Comparison of ENCODE assay signal across 15 cellular contexts in the genomic region with DNA sequence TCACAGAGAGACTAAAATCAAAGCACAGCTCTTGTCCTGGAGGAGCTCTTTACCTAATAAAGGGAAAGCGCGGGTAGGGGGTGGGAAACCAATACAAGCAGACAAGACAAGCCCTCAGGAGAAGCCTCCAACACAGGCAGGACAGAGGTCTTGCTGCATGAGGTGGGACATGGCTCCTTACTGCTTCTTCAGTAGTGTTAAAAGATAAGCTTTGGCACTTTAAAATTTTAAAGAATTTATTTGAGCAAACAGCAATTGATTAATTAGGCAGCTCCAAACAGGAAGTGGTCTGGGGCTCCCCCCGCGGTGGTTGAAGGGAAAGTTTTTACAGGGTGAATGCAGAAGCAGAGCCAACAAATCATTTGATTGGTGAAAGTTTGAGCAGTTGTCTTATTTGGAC. TPM values are rescaled to one million over a fixed set of nuclear protein-coding genes. Genes with fewer than 3 reads are reported as not detected.
DNase-seq lines count a peak whose midpoint lies in the region; ATAC-seq, FAIRE-seq and TF ChIP-seq lines count a peak whose summit lies in the region.
"Had no signal": no experiment of that assay in that cellular context is flagged by ENCODE, and none has a peak within 500 bp of the region (broad histone marks: within the 10 kb centered on the region; RNA-seq: fewer than 3 reads in every experiment).

No MANE protein-coding gene starts in this region.

- TF ChIP-seq CTCF in GM12878 (IDR thresholded peaks at IDR 0.05 in 2 of 3, conservative IDR thresholded peaks at IDR 0.05 in 1 of 3; ENCODE audit: control insufficient read depth in 2 of 3, extremely low read depth in 1 of 3, insufficient read depth in 1 of 3, low read depth in 3 of 3, low read length in 3 of 3) = 0 out of 6 replicates have a peak, but pooled peaks of 2 of the 3 experiments have one; percentile 3 to 21
- no peak for TF ChIP-seq CTCF in osteoblast (IDR thresholded peaks at IDR 0.05; ENCODE audit: extremely low read depth, low read depth, low read length)

- no peaks in the 10 kb centered on the region for H3K36me3 ChIP-seq in GM12878 (ENCODE audit: control insufficient read depth in 2 of 2, insufficient read depth in 2 of 2, low read length in 1 of 2)
- no peaks in the 10 kb centered on the region for H3K36me3 ChIP-seq in osteoblast (ENCODE audit: insufficient read depth, low read length)

- intact Hi-C loops in GM12878 (cut with micrococcal nuclease; ENCODE audit: unreplicated experiment) = loop anchor here (2.0 kb wide), 1 partner anchor 27 kb away; no protein-coding TSS in a partner anchor

- H3K27me3 ChIP-seq in GM12878 (replicated peaks in 1 of 2; ENCODE audit: control insufficient read depth in 2 of 2, insufficient read depth in 2 of 2, low read length in 1 of 2) = no peaks in the 10 kb centered on the region
- no peaks in the 10 kb centered on the region for H3K27me3 ChIP-seq in osteoblast (ENCODE audit: insufficient read depth, low read length)

- no TSS peak for BruUV-seq in GM12878 (replicated peaks; lab: Mats Ljungman, UMichigan)

- WGBS in GM12878 (ENCODE audit: insufficient coverage, insufficient replicate concordance, low lambda C conversion rate, missing lambda C conversion rate) = 50% methylated on average over 4 of the region's 4 CpGs

- no peak for TF ChIP-seq EP300 in GM12878 (IDR thresholded peaks at IDR 0.05; ENCODE audit: borderline replicate concordance in 1 of 2, control insufficient read depth in 1 of 2, low read depth in 2 of 2, low read length in 2 of 2)

- RAD21 ChIA-PET in GM12878 (lab: Charles Lee; ENCODE audit: unreplicated experiment) = interaction anchor here (0.6 to 2.7 kb wide), 10 partner anchors 9 to 559 kb away, joined by 3 to 12 read pairs (median 3); partner anchors contain the start of gene POLR1F

- H4K20me1 ChIP-seq in GM12878 (ENCODE audit: control insufficient read depth, insufficient read depth) (no peaks in the 10 kb centered on the region), osteoblast (ENCODE audit: insufficient read depth, low read length) (no peaks in the 10 kb centered on the region)

- no peak overlapping the region; the same call in 1 of the 2 replicates for H2AFZ ChIP-seq in GM12878 (ENCODE audit: control insufficient read depth, low read depth, low read length)
- H2AFZ ChIP-seq in osteoblast (ENCODE audit: low read length) = no peak overlapping the region

- POLR2A ChIA-PET in GM12878 (lab: Charles Lee) = interaction anchor here (0.8 to 1.5 kb wide), 6 partner anchors 9 to 48 kb away, joined by 3 to 5 read pairs (median 3); no protein-coding TSS in a partner anchor

- peaks cover 17% of the 10 kb centered on the region for H3K4me1 ChIP-seq in GM12878 (ENCODE audit: control insufficient read depth, insufficient read depth, low read length)
- H3K4me1 ChIP-seq in osteoblast (ENCODE audit: insufficient read depth, low read length) = peaks cover 9% of the 10 kb centered on the region

- CTCF ChIA-PET in GM12878 (lab: Yijun Ruan, JAX) = interaction anchor here (1.1 to 1.8 kb wide), 6 partner anchors 9 to 38 kb away, joined by 3 to 6 read pairs (median 4); no protein-coding TSS in a partner anchor

- H3K4me2 ChIP-seq in GM12878 (ENCODE audit: control insufficient read depth, insufficient read depth) (no peak overlapping the region), osteoblast (ENCODE audit: insufficient read depth, low read length) (no peak overlapping the region)

- no peak for FAIRE-seq in GM12878 (lab: Jason Lieb, UNC)
- FAIRE-seq: A204.1, urothelium cell line had no signal

- peak; percentile 13 for DNase-seq in NK-92 treated with Interleukin-12 subunit alpha and Interleukin-12 subunit beta, amount 100 ng/mL, for 24 hours (lab: John Stamatoyannopoulos, UW)
- no peak for DNase-seq in NK-92 (lab: John Stamatoyannopoulos, UW; ENCODE audit: unreplicated experiment)
- DNase-seq in GM12878 (ENCODE audit: low read depth, low spot score) = no peak
- peak; percentile 6 for DNase-seq in osteoblast (ENCODE audit: insufficient read length, low spot score, missing footprints)
- DNase-seq in stimulated activated naive CD8-positive, alpha-beta T cell treated with anti-CD3 and anti-CD28 coated beads, Interleukin-15, Interleukin-2, amounts not matched to agents 100 U/mL and 50 U/mL, for 24 hours = no peak
- DNase-seq in cerebellum (ENCODE audit: low spot score) = no peak
- DNase-seq: activated CD4-positive, alpha-beta T cell treated with anti-CD3 and anti-CD28 coated beads, Interleukin-2, amount 50 U/mL, for 1 hour; occipital lobe; PC-3 had no signal

- H3K9me3 ChIP-seq in GM12878 (replicated peaks; ENCODE audit: control insufficient read depth, insufficient read depth, low read length) (peaks cover 11% of the 10 kb centered on the region; the same call in 2 of the 3 replicates), osteoblast (ENCODE audit: low read depth, low read length) (no peaks in the 10 kb centered on the region)

- H3K27ac ChIP-seq in GM12878 (ENCODE audit: control insufficient read depth, insufficient read depth) (no peak overlapping the region), osteoblast (ENCODE audit: low read depth, low read length) (no peak overlapping the region)

- peak; percentile 52 for ATAC-seq in HG03432 (IDR thresholded peaks at IDR 0.05; ENCODE audit: unreplicated experiment)
- ATAC-seq in GM12878 = peak; percentile 74
- no peak for ATAC-seq in stimulated activated naive CD8-positive, alpha-beta T cell treated with anti-CD3 and anti-CD28 coated beads, Interleukin-15, Interleukin-2, amounts not matched to agents 100 U/mL and 50 U/mL, for 24 hours
- no peak for ATAC-seq in HG03460 (IDR thresholded peaks at IDR 0.05; ENCODE audit: unreplicated experiment)
- ATAC-seq: effector memory CD8-positive, alpha-beta T cell; PC-3 had no signal

- H3K9ac ChIP-seq in GM12878 (ENCODE audit: control insufficient read depth, insufficient read depth, low read length) = no peak overlapping the region

- in situ Hi-C loops in GM12878 (cut with MboI) = no loop called here

- TF ChIP-seq POLR2A in GM12878 (IDR thresholded peaks at IDR 0.05; ENCODE audit: low read depth, low read length) = no peak

- no peak for TF ChIP-seq RAD21 in GM12878 (IDR thresholded peaks at IDR 0.05; ENCODE audit: insufficient read depth, low read depth, low read length)

- H3K4me3 ChIP-seq in GM12878 (no peak overlapping the region), osteoblast (ENCODE audit: insufficient read depth, low read length) (no peak overlapping the region)

- SMC1A ChIA-PET in GM12878 (lab: Charles Lee; ENCODE audit: uncharacterized antibody, unreplicated experiment) = interaction anchor here (0.6 to 3.6 kb wide), 19 partner anchors 9 to 248 kb away, joined by 3 to 21 read pairs (median 3); no protein-coding TSS in a partner anchor

- H3K79me2 ChIP-seq in GM12878 (ENCODE audit: control insufficient read depth, insufficient read depth, low read length) = no peaks in the 10 kb centered on the region
- no peaks in the 10 kb centered on the region for H3K79me2 ChIP-seq in osteoblast (ENCODE audit: insufficient read depth, low read length)

TF ChIP-seq in GM12878, 131 proteins besides CTCF, POLR2A, EP300 and RAD21 (continues in another document):
- TF ChIP-seq NFIC (IDR thresholded peaks at IDR 0.05; ENCODE audit: low read depth, low read length) (no peak), SP1 (IDR thresholded peaks at IDR 0.05; ENCODE audit: low read depth, low read length) (no peak), E2F8 (IDR thresholded peaks at IDR 0.05; ENCODE audit: low read depth, partially characterized antibody) (no peak), BMI1 (IDR thresholded peaks at IDR 0.05; ENCODE audit: borderline replicate concordance) (no peak), SMAD5 (IDR thresholded peaks at IDR 0.05; ENCODE audit: low read depth) (no peak), ETV6 (conservative IDR thresholded peaks at IDR 0.05 in 1 of 2, IDR thresholded peaks at IDR 0.05 in 1 of 2; ENCODE audit: borderline replicate concordance in 1 of 2, low read depth in 1 of 2) (0 out of 4 replicates have a peak, but pooled peaks of 1 of the 2 experiments have one; percentile 18)

RNA-seq across cellular contexts. Expression of gene MACC1, which starts 50.3 kb away (rescaled TPM):
- total RNA-seq in GM12878 (2013; cell fraction: nucleolus; rRNA removed) = 593 and 645 TPM in 2 replicates
- total RNA-seq in GM12878 (2014; rRNA removed) = 23.7 and 31.0 TPM in 2 replicates
- total RNA-seq in GM12878 (2014; rRNA removed; fragmentation: Illumina TruSeq; extraction: Trizol) = 47.7 and 47.8 TPM in 2 replicates
- 26.6 and 27.6 TPM in 2 replicates for total RNA-seq in GM12878 (2021)
- 2.0 TPM for polyA plus RNA-seq in GM12878 (2011; ENCODE audit: low read depth)
- 61.1 and 99.6 TPM in 2 replicates for polyA plus RNA-seq in GM12878 (2011; rRNA removed)
- 20.5 and 20.6 TPM in 2 replicates for polyA plus RNA-seq in GM12878 (2011; cell fraction: cytosol; rRNA removed)
- 47.9 and 49.9 TPM in 2 replicates for polyA plus RNA-seq in GM12878 (2011; cell fraction: nucleus; rRNA removed)
- polyA plus RNA-seq in GM12878 (2012) = 2.8 and 4.0 TPM in 2 replicates
- polyA plus RNA-seq in GM12878 (2014; fragmentation: Illumina TruSeq; extraction: Trizol) = 14.4 and 16.0 TPM in 2 replicates
- polyA plus RNA-seq in GM12878 (2014; fragmentation: Nextera tagmentation; extraction: Ambion mirVana) = 10 to 100 TPM in 1 of 2 experiments, 1 to 10 TPM in 1; 6.0 to 10.9 TPM
- polyA plus RNA-seq in GM12878 (2014; rRNA removed) = 6.5 and 8.0 TPM in 2 replicates
- polyA plus RNA-seq in GM12878 (2016; fragmentation: Nextera tagmentation; extraction: Ambion mirVana) = 10 to 100 TPM in 1 of 2 experiments, 1 to 10 TPM in 1; 9.0 to 11.0 TPM
- polyA minus RNA-seq in GM12878 (2011; rRNA and poly(A)+ RNA removed) = 172 and 187 TPM in 2 replicates
- 79.0 and 99.2 TPM in 2 replicates for polyA minus RNA-seq in GM12878 (2011; cell fraction: cytosol; rRNA and poly(A)+ RNA removed)
- polyA minus RNA-seq in GM12878 (2011; cell fraction: nucleus; rRNA and poly(A)+ RNA removed) = 139 and 207 TPM in 2 replicates
- 0.29 and 0.36 TPM in 2 replicates for total RNA-seq in osteoblast
- 0.18 TPM for total RNA-seq in cerebellum
- total RNA-seq: activated T-helper 2 cell treated with anti-CD3 and anti-CD28 coated beads, Interferon-gamma antibody, Interleukin-2, Interleukin-4, amounts not matched to agents 10 μg/mL and 5 μg/mL and 100 μg/mL, durations not matched to agents 14 hours and 24 hours and 36 hours had no signal

Comparison
In these comparisons a context has a peak if more than half of its experiments do, and no peak if none do; other contexts are left out.
1. DNase-seq: peak in NK-92 treated with Interleukin-12 subunit alpha and Interleukin-12 subunit beta, amount 100 ng/mL, for 24 hours (single experiment) and osteoblast (single experiment); none in NK-92 (single experiment), GM12878 (single experiment), stimulated activated naive CD8-positive, alpha-beta T cell treated with anti-CD3 and anti-CD28 coated beads, Interleukin-15, Interleukin-2, amounts not matched to agents 100 U/mL and 50 U/mL, for 24 hours (single experiment) and cerebellum (single experiment).
2. ATAC-seq: peak in HG03432 (single experiment) and GM12878 (single experiment); none in stimulated activated naive CD8-positive, alpha-beta T cell treated with anti-CD3 and anti-CD28 coated beads, Interleukin-15, Interleukin-2, amounts not matched to agents 100 U/mL and 50 U/mL, for 24 hours (single experiment) and HG03460 (single experiment).
3. RNA of gene MACC1, which starts 50.3 kb away (total RNA-seq): 23.7 to 645 TPM in GM12878; 0.29 to 0.36 TPM in osteoblast and 0.18 TPM in cerebellum (single experiment); every median in the first group is over 10 times any median in the second.